1 cellular context compared by ENCODE assay signal in the genomic region with DNA sequence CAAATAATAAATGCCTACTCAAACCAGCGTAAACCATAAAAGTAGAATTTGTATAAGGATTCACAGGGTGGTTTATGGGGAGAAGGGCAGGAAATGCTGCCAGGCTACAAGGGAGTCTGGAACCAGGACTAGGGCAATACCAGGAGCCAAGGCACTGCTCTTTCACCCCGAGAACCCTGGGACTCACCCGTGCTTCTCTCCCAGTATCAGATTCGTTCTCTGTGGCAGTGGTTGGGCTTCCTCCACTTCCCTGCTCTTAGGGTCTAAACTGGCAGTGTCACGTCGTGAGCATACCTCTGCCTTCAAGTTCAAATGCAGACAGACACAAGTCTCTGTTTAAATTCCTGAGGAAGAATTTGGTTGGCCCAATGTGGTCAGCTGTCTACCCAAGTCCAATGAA.
TF ChIP-seq lines count a peak whose summit lies in the region.

No MANE protein-coding gene starts in this region.

TF ChIP-seq in GM23338, 12 proteins besides CTCF, POLR2A, EP300 and RAD21 (continued from another document):
- TF ChIP-seq, protein P1, sequence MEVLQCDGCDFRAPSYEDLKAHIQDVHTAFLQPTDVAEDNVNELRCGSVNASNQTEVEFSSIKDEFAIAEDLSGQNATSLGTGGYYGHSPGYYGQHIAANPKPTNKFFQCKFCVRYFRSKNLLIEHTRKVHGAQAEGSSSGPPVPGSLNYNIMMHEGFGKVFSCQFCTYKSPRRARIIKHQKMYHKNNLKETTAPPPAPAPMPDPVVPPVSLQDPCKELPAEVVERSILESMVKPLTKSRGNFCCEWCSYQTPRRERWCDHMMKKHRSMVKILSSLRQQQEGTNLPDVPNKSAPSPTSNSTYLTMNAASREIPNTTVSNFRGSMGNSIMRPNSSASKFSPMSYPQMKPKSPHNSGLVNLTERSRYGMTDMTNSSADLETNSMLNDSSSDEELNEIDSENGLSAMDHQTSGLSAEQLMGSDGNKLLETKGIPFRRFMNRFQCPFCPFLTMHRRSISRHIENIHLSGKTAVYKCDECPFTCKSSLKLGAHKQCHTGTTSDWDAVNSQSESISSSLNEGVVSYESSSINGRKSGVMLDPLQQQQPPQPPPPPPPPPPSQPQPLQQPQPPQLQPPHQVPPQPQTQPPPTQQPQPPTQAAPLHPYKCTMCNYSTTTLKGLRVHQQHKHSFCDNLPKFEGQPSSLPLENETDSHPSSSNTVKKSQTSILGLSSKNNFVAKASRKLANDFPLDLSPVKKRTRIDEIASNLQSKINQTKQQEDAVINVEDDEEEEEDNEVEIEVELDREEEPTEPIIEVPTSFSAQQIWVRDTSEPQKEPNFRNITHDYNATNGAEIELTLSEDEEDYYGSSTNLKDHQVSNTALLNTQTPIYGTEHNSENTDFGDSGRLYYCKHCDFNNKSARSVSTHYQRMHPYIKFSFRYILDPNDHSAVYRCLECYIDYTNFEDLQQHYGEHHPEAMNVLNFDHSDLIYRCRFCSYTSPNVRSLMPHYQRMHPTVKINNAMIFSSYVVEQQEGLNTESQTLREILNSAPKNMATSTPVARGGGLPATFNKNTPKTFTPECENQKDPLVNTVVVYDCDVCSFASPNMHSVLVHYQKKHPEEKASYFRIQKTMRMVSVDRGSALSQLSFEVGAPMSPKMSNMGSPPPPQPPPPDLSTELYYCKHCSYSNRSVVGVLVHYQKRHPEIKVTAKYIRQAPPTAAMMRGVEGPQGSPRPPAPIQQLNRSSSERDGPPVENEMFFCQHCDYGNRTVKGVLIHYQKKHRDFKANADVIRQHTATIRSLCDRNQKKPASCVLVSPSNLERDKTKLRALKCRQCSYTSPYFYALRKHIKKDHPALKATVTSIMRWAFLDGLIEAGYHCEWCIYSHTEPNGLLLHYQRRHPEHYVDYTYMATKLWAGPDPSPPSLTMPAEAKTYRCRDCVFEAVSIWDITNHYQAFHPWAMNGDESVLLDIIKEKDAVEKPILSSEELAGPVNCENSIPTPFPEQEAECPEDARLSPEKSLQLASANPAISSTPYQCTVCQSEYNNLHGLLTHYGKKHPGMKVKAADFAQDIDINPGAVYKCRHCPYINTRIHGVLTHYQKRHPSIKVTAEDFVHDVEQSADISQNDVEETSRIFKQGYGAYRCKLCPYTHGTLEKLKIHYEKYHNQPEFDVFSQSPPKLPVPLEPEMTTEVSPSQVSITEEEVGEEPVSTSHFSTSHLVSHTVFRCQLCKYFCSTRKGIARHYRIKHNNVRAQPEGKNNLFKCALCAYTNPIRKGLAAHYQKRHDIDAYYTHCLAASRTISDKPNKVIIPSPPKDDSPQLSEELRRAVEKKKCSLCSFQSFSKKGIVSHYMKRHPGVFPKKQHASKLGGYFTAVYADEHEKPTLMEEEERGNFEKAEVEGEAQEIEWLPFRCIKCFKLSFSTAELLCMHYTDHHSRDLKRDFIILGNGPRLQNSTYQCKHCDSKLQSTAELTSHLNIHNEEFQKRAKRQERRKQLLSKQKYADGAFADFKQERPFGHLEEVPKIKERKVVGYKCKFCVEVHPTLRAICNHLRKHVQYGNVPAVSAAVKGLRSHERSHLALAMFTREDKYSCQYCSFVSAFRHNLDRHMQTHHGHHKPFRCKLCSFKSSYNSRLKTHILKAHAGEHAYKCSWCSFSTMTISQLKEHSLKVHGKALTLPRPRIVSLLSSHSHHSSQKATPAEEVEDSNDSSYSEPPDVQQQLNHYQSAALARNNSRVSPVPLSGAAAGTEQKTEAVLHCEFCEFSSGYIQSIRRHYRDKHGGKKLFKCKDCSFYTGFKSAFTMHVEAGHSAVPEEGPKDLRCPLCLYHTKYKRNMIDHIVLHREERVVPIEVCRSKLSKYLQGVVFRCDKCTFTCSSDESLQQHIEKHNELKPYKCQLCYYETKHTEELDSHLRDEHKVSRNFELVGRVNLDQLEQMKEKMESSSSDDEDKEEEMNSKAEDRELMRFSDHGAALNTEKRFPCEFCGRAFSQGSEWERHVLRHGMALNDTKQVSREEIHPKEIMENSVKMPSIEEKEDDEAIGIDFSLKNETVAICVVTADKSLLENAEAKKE (CRISPR knock-in tag; IDR thresholded peaks at IDR 0.05) = no peak
- TF ChIP-seq, protein P2, sequence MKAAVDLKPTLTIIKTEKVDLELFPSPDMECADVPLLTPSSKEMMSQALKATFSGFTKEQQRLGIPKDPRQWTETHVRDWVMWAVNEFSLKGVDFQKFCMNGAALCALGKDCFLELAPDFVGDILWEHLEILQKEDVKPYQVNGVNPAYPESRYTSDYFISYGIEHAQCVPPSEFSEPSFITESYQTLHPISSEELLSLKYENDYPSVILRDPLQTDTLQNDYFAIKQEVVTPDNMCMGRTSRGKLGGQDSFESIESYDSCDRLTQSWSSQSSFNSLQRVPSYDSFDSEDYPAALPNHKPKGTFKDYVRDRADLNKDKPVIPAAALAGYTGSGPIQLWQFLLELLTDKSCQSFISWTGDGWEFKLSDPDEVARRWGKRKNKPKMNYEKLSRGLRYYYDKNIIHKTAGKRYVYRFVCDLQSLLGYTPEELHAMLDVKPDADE (IDR thresholded peaks at IDR 0.05) = no peak
- TF ChIP-seq REST (IDR thresholded peaks at IDR 0.05; ENCODE audit: unreplicated experiment) = no peak
- no peak for TF ChIP-seq EZH2phosphoT487 (IDR thresholded peaks at IDR 0.05; ENCODE audit: unreplicated experiment)
- no peak for TF ChIP-seq ZNF331 (CRISPR knock-in tag; IDR thresholded peaks at IDR 0.05; ENCODE audit: low read depth)
- TF ChIP-seq ZNF114 (CRISPR knock-in tag; IDR thresholded peaks at IDR 0.05) = no peak
- TF ChIP-seq POLR2AphosphoS5 (IDR thresholded peaks at IDR 0.05; ENCODE audit: low read depth) = no peak
TF ChIP-seq in GM23338: peak in this region for 0.
